27 cellular contexts compared by ENCODE assay signal in the genomic region with DNA sequence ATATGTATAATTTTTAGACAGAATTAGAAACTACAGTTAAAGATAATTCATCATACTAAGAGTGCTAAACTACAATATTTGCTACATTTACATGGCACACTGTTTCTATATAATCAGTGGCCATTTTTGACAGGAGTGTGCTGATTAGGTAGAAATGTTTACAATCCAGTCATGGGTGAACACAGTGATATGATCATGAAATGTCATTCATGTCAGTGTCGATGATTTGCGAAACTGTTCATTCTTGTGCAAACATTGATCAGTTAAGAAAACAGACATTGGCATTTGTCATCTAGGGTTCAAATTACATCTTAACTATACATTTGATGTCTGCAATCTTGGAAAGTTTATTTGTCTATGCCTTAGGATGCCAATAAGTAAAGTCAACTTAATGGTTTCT.
"Had no signal": no experiment of that assay in that cellular context is flagged by ENCODE, and none has a peak within 500 bp of the region (broad histone marks: within the 10 kb centered on the region; RNA-seq: fewer than 3 reads in every experiment).

No MANE protein-coding gene starts in this region.

- H3K4me1 ChIP-seq: SJSA1 had no signal

- H3K27me3 ChIP-seq: MG63, SJSA1 had no signal

- DNase-seq: Kasumi-1, KG1, MG63, NCI-H1048, NCI-H1092 treated with DMSO at 0.1 percent for 48 hours, NCI-H1105 treated with DMSO at 0.1 percent for 48 hours, NCI-H1436, NCI-H1694 treated with DMSO at 0.1 percent for 48 hours, NCI-H187 treated with DMSO at 0.1 percent for 48 hours, NCI-H2029, NCI-H2081, NCI-H2171 treated with DMSO at 0.1 percent for 48 hours, NCI-H2227 treated with DMSO at 0.1 percent for 48 hours, NCI-H345, NCI-H446, NCI-H510A treated with DMSO at 0.1 percent for 48 hours, NCI-H524 treated with DMSO at 0.1 percent for 48 hours, NCI-H526 treated with DMSO at 0.1 percent for 48 hours, NCI-H748 treated with DMSO at 0.1 percent for 48 hours, NCI-H82, PC-9, RPMI8226, SK-N-SH, SW 1271, T-helper 1 cell had no signal

- H2AFZ ChIP-seq: PC-9 had no signal

- H3K27ac ChIP-seq: PC-9, SJSA1 had no signal

- H3K4me2 ChIP-seq: PC-9, SK-N-SH had no signal

- H3K4me3 ChIP-seq: K562, MG63, PC-9, SJSA1 had no signal

- H3K36me3 ChIP-seq: MG63, SJSA1 had no signal

- H3K9me3 ChIP-seq: MG63, SJSA1 had no signal

- FAIRE-seq: K562 had no signal

- H3K9ac ChIP-seq: SK-N-SH had no signal
